1 cellular context compared by ENCODE assay signal in genomic region chr10:119596537-119597404, GRCh38.
TF ChIP-seq lines count a peak whose summit lies in the region.

TSS of gene TIAL1 (minus strand) at chr10:119596964. CDS start at chr10:119596465, 499 bp downstream.

TF ChIP-seq in HEK293, 187 proteins besides CTCF, POLR2A, EP300 and RAD21 (continued from another document and continues in another):
- TF ChIP-seq ZNF18 (tag by site-specific recombination; IDR thresholded peaks at IDR 0.05) (no peak), ZNF175 (tag by site-specific recombination; IDR thresholded peaks at IDR 0.05) (no peak), KLF9 (tag by site-specific recombination; IDR thresholded peaks at IDR 0.05; ENCODE audit: low read depth) (no peak), ZNF621 (tag by site-specific recombination; IDR thresholded peaks at IDR 0.05) (no peak), ZNF518A (tag by site-specific recombination; conservative IDR thresholded peaks at IDR 0.05; ENCODE audit: low read depth) (peak; percentile 64), SP3 (tag by site-specific recombination; IDR thresholded peaks at IDR 0.05) (peak; percentile 92), ZNF24 (tag by site-specific recombination; IDR thresholded peaks at IDR 0.05) (peak; percentile 70; the same call in 1 of the 2 replicates), ZNF580 (tag by site-specific recombination; IDR thresholded peaks at IDR 0.05) (peak; percentile 65), KLF8 (tag by site-specific recombination; IDR thresholded peaks at IDR 0.05) (peak; percentile 55), HOXD13 (CRISPR knock-in tag; IDR thresholded peaks at IDR 0.05; ENCODE audit: borderline replicate concordance) (0 out of 2 replicates have a peak, but pooled peaks have one; percentile 7), ZNF140 (tag by site-specific recombination; IDR thresholded peaks at IDR 0.05) (no peak), ZNF391 (tag by site-specific recombination; IDR thresholded peaks at IDR 0.05; ENCODE audit: borderline replicate concordance, low read depth) (peak; percentile 94; the same call in 1 of the 2 replicates), ZBTB6 (tag by site-specific recombination; IDR thresholded peaks at IDR 0.05) (0 out of 2 replicates have a peak, but pooled peaks have one; percentile 2), SCRT2 (tag by site-specific recombination; IDR thresholded peaks at IDR 0.05) (peak; percentile 79), ZBTB8A (tag by site-specific recombination; IDR thresholded peaks at IDR 0.05) (peak; percentile 77), ZNF558 (tag by site-specific recombination; IDR thresholded peaks at IDR 0.05) (0 out of 2 replicates have a peak, but pooled peaks have one; percentile 11), RBAK (tag by site-specific recombination; IDR thresholded peaks at IDR 0.05) (no peak), ZNF311 (tag by site-specific recombination; IDR thresholded peaks at IDR 0.05; ENCODE audit: borderline replicate concordance) (no peak), ZNF148 (tag by site-specific recombination; IDR thresholded peaks at IDR 0.05; ENCODE audit: borderline replicate concordance) (no peak), ZNF596 (tag by site-specific recombination; IDR thresholded peaks at IDR 0.05) (no peak), ZNF792 (tag by site-specific recombination; IDR thresholded peaks at IDR 0.05) (no peak), ZNF707 (tag by site-specific recombination; IDR thresholded peaks at IDR 0.05) (no peak), ZNF521 (tag by site-specific recombination; IDR thresholded peaks at IDR 0.05) (no peak), ZNF426 (tag by site-specific recombination; IDR thresholded peaks at IDR 0.05) (no peak), ZNF677 (tag by site-specific recombination; IDR thresholded peaks at IDR 0.05) (no peak), ZNF837 (tag by site-specific recombination; IDR thresholded peaks at IDR 0.05) (no peak), ZNF280D (tag by site-specific recombination; IDR thresholded peaks at IDR 0.05) (no peak), ZNF701 (tag by site-specific recombination; IDR thresholded peaks at IDR 0.05) (no peak), PRDM4 (tag by site-specific recombination; IDR thresholded peaks at IDR 0.05) (peak; percentile 18; the same call in 1 of the 2 replicates), FEZF1 (tag by site-specific recombination; IDR thresholded peaks at IDR 0.05) (no peak), PRDM10 (tag by site-specific recombination; IDR thresholded peaks at IDR 0.05) (peak; percentile 96), ZNF354C (tag by site-specific recombination; IDR thresholded peaks at IDR 0.05; ENCODE audit: borderline replicate concordance, low read depth) (no peak), ZSCAN23 (tag by site-specific recombination; IDR thresholded peaks at IDR 0.05) (0 out of 2 replicates have a peak, but pooled peaks have one; percentile 40), ZNF223 (tag by site-specific recombination; IDR thresholded peaks at IDR 0.05) (no peak), ZSCAN18 (tag by site-specific recombination; IDR thresholded peaks at IDR 0.05) (no peak), ZBTB17 (tag by site-specific recombination; IDR thresholded peaks at IDR 0.05) (peak; percentile 99), ZSCAN16 (tag by site-specific recombination; IDR thresholded peaks at IDR 0.05) (no peak)
